In genomic region chr15:20991253-20991652, GRCh38 we compare ENCODE assay signal across 5 cellular contexts.
DNase-seq lines count a peak whose midpoint lies in the region; ATAC-seq, FAIRE-seq and TF ChIP-seq lines count a peak whose summit lies in the region.
"Not testable (repeated sequence)": the region's sequence is repeated elsewhere in the genome, so short reads cannot be mapped to it uniquely, and the experiment has no call there.

No MANE protein-coding gene starts in this region.

- FAIRE-seq in HepG2 (lab: Jason Lieb, UNC), result not testable (repeated sequence)

- H3K4me3 Mint-ChIP-seq in stimulated activated effector memory CD8-positive, alpha-beta T cell treated with anti-CD3 and anti-CD28 coated beads, Interleukin-12 subunit alpha, Interleukin-12 subunit beta, amount 100 ng/mL, for 72 hours; type B pancreatic cell: not testable (repeated sequence)

- POLR2A ChIA-PET in HepG2 (lab: Yijun Ruan, JAX), result not testable (repeated sequence)

- not testable (repeated sequence) for DNase-seq in DND-41; HepG2 (ENCODE audit: low spot score); stimulated activated effector memory CD8-positive, alpha-beta T cell treated with anti-CD3 and anti-CD28 coated beads, Interleukin-12 subunit alpha, Interleukin-12 subunit beta, amount 100 ng/mL, for 72 hours (ENCODE audit: low spot score in 2 of 2)
- peak; percentile 39 for DNase-seq in Right ventricle myocardium inferior (ENCODE audit: missing footprints)
- DNase-seq in type B pancreatic cell (ENCODE audit: extremely low spot score, unreplicated experiment), result peak; percentile 22

- H4K20me1 ChIP-seq in DND-41 (ENCODE audit: insufficient read depth, low read length); HepG2 (ENCODE audit: insufficient read depth, low read length): not testable (repeated sequence)

- H3K4me1 Mint-ChIP-seq in stimulated activated effector memory CD8-positive, alpha-beta T cell treated with anti-CD3 and anti-CD28 coated beads, Interleukin-12 subunit alpha, Interleukin-12 subunit beta, amount 100 ng/mL, for 72 hours; type B pancreatic cell (ENCODE audit: unreplicated experiment): not testable (repeated sequence)

- H3K4me2 ChIP-seq in DND-41 (ENCODE audit: insufficient read depth, low read length); HepG2 (ENCODE audit: low read depth, low read length): not testable (repeated sequence)

- not testable (repeated sequence) for H3K4me3 ChIP-seq in DND-41 (ENCODE audit: low read depth in 1 of 2, low read length in 2 of 2); HepG2 (replicated peaks in 1 of 3; ENCODE audit: insufficient read depth in 1 of 3, low read depth in 2 of 3, low read length in 3 of 3)

- WGBS in HepG2 (ENCODE audit: low lambda C conversion rate), result 0% methylated on average over 3 of the region's 3 CpGs

- not testable (repeated sequence) for H3K9ac ChIP-seq in DND-41 (ENCODE audit: low read depth, low read length); HepG2 (ENCODE audit: insufficient read depth, low read depth, low read length)

- not testable (repeated sequence) for H3K9me3 Mint-ChIP-seq in stimulated activated effector memory CD8-positive, alpha-beta T cell treated with anti-CD3 and anti-CD28 coated beads, Interleukin-12 subunit alpha, Interleukin-12 subunit beta, amount 100 ng/mL, for 72 hours; type B pancreatic cell

- not testable (repeated sequence) for H2AFZ ChIP-seq in DND-41 (ENCODE audit: low read depth, low read length); HepG2 (ENCODE audit: low read length)

- not testable (repeated sequence) for H3K36me3 ChIP-seq in DND-41 (ENCODE audit: insufficient read depth, low read length); HepG2 (replicated peaks in 1 of 2; ENCODE audit: control insufficient read depth in 1 of 2, insufficient read depth in 2 of 2, low read length in 2 of 2)

- CTCF ChIA-PET in HepG2 (lab: Yijun Ruan, JAX; ENCODE audit: low intra/inter-chr PET ratio, low total read pairs), result not testable (repeated sequence)

- not testable (repeated sequence) for TF ChIP-seq EP300 in HepG2 (IDR thresholded peaks at IDR 0.05; ENCODE audit: low read depth in 2 of 2, low read length in 2 of 2); HepG2 (CRISPR knock-in tag; IDR thresholded peaks at IDR 0.05; ENCODE audit: borderline replicate concordance)

- TF ChIP-seq RAD21 in HepG2 (CRISPR knock-in tag; IDR thresholded peaks at IDR 0.05), result not testable (repeated sequence)

- not testable (repeated sequence) for H3K27ac ChIP-seq in DND-41 (ENCODE audit: low read length); HepG2 (ENCODE audit: extremely low read length, insufficient read depth, low read length)

- H3K27me3 ChIP-seq in DND-41 (ENCODE audit: insufficient read depth, low read length, poor library complexity); HepG2 (ENCODE audit: control insufficient read depth in 1 of 2, insufficient read depth in 2 of 2, low read length in 2 of 2): not testable (repeated sequence)

- not testable (repeated sequence) for H3K9me3 ChIP-seq in DND-41 (ENCODE audit: insufficient read depth, low read length, severe bottlenecking); HepG2 (ENCODE audit: low read length)

- not testable (repeated sequence) for H3K79me2 ChIP-seq in DND-41 (ENCODE audit: insufficient read depth, low read length); HepG2 (ENCODE audit: insufficient read depth, low read length)

- H3K27me3 Mint-ChIP-seq in type B pancreatic cell, result not testable (repeated sequence)

- TF ChIP-seq POLR2A in HepG2 (IDR thresholded peaks at IDR 0.05; ENCODE audit: insufficient read depth in 1 of 2, low read depth in 2 of 2, low read length in 2 of 2), result not testable (repeated sequence)

- intact Hi-C loops in Right ventricle myocardium inferior (cut with DNase I); HepG2 (cut with micrococcal nuclease; ENCODE audit: unreplicated experiment): not testable (repeated sequence)

- ATAC-seq in DND-41 (ENCODE audit: insufficient read depth, low read depth) (peak; percentile 54; the same call in 2 of the 3 replicates), HepG2 (peak; percentile 69)
- not testable (repeated sequence) for ATAC-seq in Right ventricle myocardium inferior
- peak; percentile 43 for ATAC-seq in stimulated activated effector memory CD8-positive, alpha-beta T cell treated with anti-CD3 and anti-CD28 coated beads, Interleukin-12 subunit alpha, Interleukin-12 subunit beta, amount 100 ng/mL, for 72 hours

- TF ChIP-seq CTCF in DND-41 (IDR thresholded peaks at IDR 0.05; ENCODE audit: borderline replicate concordance, extremely low read depth, low read length, poor library complexity, severe bottlenecking); HepG2 (CRISPR knock-in tag; IDR thresholded peaks at IDR 0.05); type B pancreatic cell (conservative IDR thresholded peaks at IDR 0.05): not testable (repeated sequence)

- H3K27ac Mint-ChIP-seq in stimulated activated effector memory CD8-positive, alpha-beta T cell treated with anti-CD3 and anti-CD28 coated beads, Interleukin-12 subunit alpha, Interleukin-12 subunit beta, amount 100 ng/mL, for 72 hours; type B pancreatic cell: not testable (repeated sequence)

- not testable (repeated sequence) for H3K4me1 ChIP-seq in DND-41 (ENCODE audit: insufficient read depth, low read length); HepG2 (ENCODE audit: insufficient read depth, low read length)

- not testable (repeated sequence) for BruUV-seq in HepG2 (replicated peaks; lab: Mats Ljungman, UMichigan)

- H3K36me3 Mint-ChIP-seq in stimulated activated effector memory CD8-positive, alpha-beta T cell treated with anti-CD3 and anti-CD28 coated beads, Interleukin-12 subunit alpha, Interleukin-12 subunit beta, amount 100 ng/mL, for 72 hours; type B pancreatic cell: not testable (repeated sequence)

- in situ Hi-C loops in HepG2 (cut with HindIII; ENCODE audit: extremely low pct_ligation_motif_present, low pct_unique_long_range_greater_than_20kb), result not testable (repeated sequence)
